In the genomic region with DNA sequence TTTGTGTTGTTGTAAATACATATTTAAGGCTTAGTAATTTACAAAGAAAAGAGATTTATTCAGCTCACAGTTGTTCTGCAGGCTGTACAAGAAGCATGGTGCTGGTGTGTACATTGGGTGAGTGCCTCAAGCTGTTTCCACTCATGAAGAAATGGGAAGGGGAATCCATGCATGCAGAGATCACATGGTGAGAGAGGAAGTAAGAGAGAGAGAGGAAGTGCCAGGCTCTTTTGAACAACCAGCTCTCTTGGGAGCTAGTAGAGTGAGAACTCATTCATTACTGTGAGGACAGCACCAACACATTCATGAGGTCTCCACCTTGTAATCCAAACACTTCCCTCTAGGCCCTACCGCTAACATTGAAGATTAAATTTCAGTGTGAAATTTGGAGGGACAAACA, we compare ENCODE assay signal across 18 cellular contexts.
"Had no signal": no experiment of that assay in that cellular context is flagged by ENCODE, and none has a peak within 500 bp of the region (broad histone marks: within the 10 kb centered on the region; RNA-seq: fewer than 3 reads in every experiment).

No MANE protein-coding gene starts in this region.

- H3K4me3 ChIP-seq: MG63 had no signal

- ATAC-seq: Panc1, PC-3 had no signal

- DNase-seq: Karpas-422, KG1, MG63, NCI-H1048, NCI-H1105, NCI-H1417, NCI-H1436 treated with DMSO at 0.1 percent for 48 hours, NCI-H1694, NCI-H187 treated with DMSO at 0.1 percent for 48 hours, NCI-H2029 treated with DMSO at 0.1 percent for 48 hours, NCI-H2227 treated with DMSO at 0.1 percent for 48 hours, NCI-H524, NCI-H526 treated with DMSO at 0.1 percent for 48 hours, NCI-H774, PC-3, SHP77, SK-N-SH had no signal
